21 cellular contexts compared by ENCODE assay signal in the genomic region with DNA sequence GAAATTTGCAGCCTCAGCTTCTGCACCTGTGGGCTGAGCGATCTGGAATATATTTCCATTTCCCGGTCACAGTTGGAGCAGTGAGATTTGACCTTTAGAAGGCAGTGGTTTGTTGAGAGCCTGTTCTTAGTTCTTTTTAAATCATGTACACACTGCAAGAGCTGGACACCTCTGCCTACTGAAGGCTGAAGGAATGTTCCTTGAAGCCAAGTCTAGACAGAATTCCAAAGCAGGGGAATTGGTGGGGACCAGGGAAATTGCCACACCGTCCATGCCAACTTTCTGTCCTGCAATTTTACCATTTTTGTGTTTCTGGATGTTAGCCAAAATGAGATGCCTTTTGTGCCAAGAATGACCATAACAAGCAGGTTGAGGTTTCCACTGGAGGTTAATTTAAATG.
DNase-seq lines count a peak whose midpoint lies in the region; ATAC-seq and TF ChIP-seq lines count a peak whose summit lies in the region.
"Had no signal": no experiment of that assay in that cellular context is flagged by ENCODE, and none has a peak within 500 bp of the region (broad histone marks: within the 10 kb centered on the region; RNA-seq: fewer than 3 reads in every experiment).

No MANE protein-coding gene starts in this region.

- ATAC-seq in aorta (ENCODE audit: low FRiP score) (peak; percentile 45), HG03469 (IDR thresholded peaks at IDR 0.05; ENCODE audit: unreplicated experiment) (no peak)

- no peak overlapping the region for H2BK5ac ChIP-seq in neuronal stem cell (ENCODE audit: low read length)

- H3K79me2 ChIP-seq in SK-N-SH (ENCODE audit: insufficient read depth), result no peaks in the 10 kb centered on the region

- no peak overlapping the region for H3K4me3 Mint-ChIP-seq in activated CD4-positive, alpha-beta T cell treated with anti-CD3 and anti-CD28 coated beads, Interleukin-2, amount 10 ng/mL, durations not matched to agents 7 days and 5 days
- H3K4me3 Mint-ChIP-seq: CD8-positive, alpha-beta memory T cell; H9 had no signal

- H3K9me3 Mint-ChIP-seq in activated CD4-positive, alpha-beta T cell treated with anti-CD3 and anti-CD28 coated beads, Interleukin-2, amount 10 ng/mL, durations not matched to agents 7 days and 5 days, result no peaks in the 10 kb centered on the region
- H3K9me3 Mint-ChIP-seq: H9 had no signal

- WGBS in SK-N-SH (ENCODE audit: low lambda C conversion rate), result 70% methylated on average over 3 of the region's 3 CpGs
- WGBS in neuronal stem cell (ENCODE audit: extremely low coverage in 2 of 2, insufficient read length in 2 of 2, insufficient replicate concordance in 1 of 2), 2 donors, result no CpG with 5 or more reads among the region's 3 CpGs
- WGBS in aorta, 2 donors, result 8 to 12% methylated on average over 3 of the region's 3 CpGs

- no peak overlapping the region for H2BK12ac ChIP-seq in neuronal stem cell (ENCODE audit: low read length)

- no peaks in the 10 kb centered on the region for H4K20me1 ChIP-seq in SK-N-SH (ENCODE audit: insufficient read depth)
- H4K20me1 ChIP-seq: BLaER1 treated with 17β-estradiol and CSF1 and Interleukin-3, amounts not matched to agents 10 nM and 100 nM had no signal

- no peaks in the 10 kb centered on the region for H3K36me3 Mint-ChIP-seq in activated CD4-positive, alpha-beta T cell treated with anti-CD3 and anti-CD28 coated beads, Interleukin-2, amount 10 ng/mL, durations not matched to agents 7 days and 5 days (ENCODE audit: low read depth)
- H3K36me3 Mint-ChIP-seq: CD8-positive, alpha-beta memory T cell had no signal

- POLR2A ChIA-PET in SK-N-SH (lab: Yijun Ruan, JAX), result no interaction called here
- POLR2A ChIA-PET in activated CD4-positive, alpha-beta T cell treated with anti-CD3 and anti-CD28 coated beads, Interleukin-2, amount 10 ng/mL, durations not matched to agents 7 days and 5 days (lab: Charles Lee), result no interaction called here

- no peaks in the 10 kb centered on the region for H3F3A ChIP-seq in SK-N-SH (replicated peaks; ENCODE audit: insufficient read depth)

- no peak overlapping the region for H3K4ac ChIP-seq in neuronal stem cell (ENCODE audit: low read length)

- H3K4me1 ChIP-seq in SK-N-SH (ENCODE audit: control insufficient read depth in 1 of 2, insufficient read depth in 2 of 2, low read depth in 1 of 2, low read length in 1 of 2) (peaks cover 0 to 5% of the 10 kb centered on the region in 2 experiments; a peak in 1 of 4 replicates), neuronal stem cell (ENCODE audit: control insufficient read depth in 2 of 2, insufficient read depth in 1 of 2, low read depth in 1 of 2, low read length in 2 of 2) (peaks cover 0 to 2% of the 10 kb centered on the region in 2 donors), aorta (ENCODE audit: control insufficient read depth in 1 of 2, insufficient read depth in 2 of 2, low read length in 2 of 2) (peaks cover 6 to 10% of the 10 kb centered on the region in 2 donors)
- H3K4me1 ChIP-seq: Peyer's patch had no signal

- no peak for DNase-seq in SK-N-SH
- peak; percentile 19 for DNase-seq in cerebellar cortex (ENCODE audit: low spot score)
- no peak for DNase-seq in neuronal stem cell (ENCODE audit: low spot score)
- DNase-seq in aorta, result no peak
- DNase-seq in activated CD4-positive, alpha-beta T cell treated with anti-CD3 and anti-CD28 coated beads, Interleukin-2, amount 10 ng/mL, durations not matched to agents 7 days and 5 days, result no peak
- no peak for DNase-seq in NCI-H1694 (lab: John Stamatoyannopoulos, UW)
- DNase-seq: CD8-positive, alpha-beta memory T cell; DMS79 treated with DMSO at 0.1 percent for 48 hours; H9; Kasumi-1; MG63; NCI-H1048; NCI-H1436; NCI-H2029; NCI-H2171; NCI-H526 treated with DMSO at 0.1 percent for 48 hours; Peyer's patch; Right ventricle myocardium superior had no signal

- no peak overlapping the region for H3K9ac ChIP-seq in SK-N-SH
- H3K9ac ChIP-seq in neuronal stem cell (ENCODE audit: low read depth, low read length, poor library complexity), result no peak overlapping the region
- H3K9ac ChIP-seq: BLaER1 treated with 17β-estradiol and CSF1 and Interleukin-3, amounts not matched to agents 10 nM and 100 nM had no signal

- H3K4me3 ChIP-seq in SK-N-SH (ENCODE audit: low read depth in 2 of 2, low read length in 1 of 2) (no peak overlapping the region), neuronal stem cell (ENCODE audit: low read length in 2 of 2) (no peak overlapping the region), aorta (ENCODE audit: low read length in 2 of 2) (no peak overlapping the region)
- H3K4me3 ChIP-seq: BLaER1 treated with 17β-estradiol and CSF1 and Interleukin-3, amounts not matched to agents 10 nM and 100 nM; MG63; Peyer's patch; SK-N-MC had no signal

- no peak overlapping the region for H3K14ac ChIP-seq in neuronal stem cell (ENCODE audit: low read length)

- intact Hi-C loops in aorta (cut with DNase I), result loop anchor here (5.0 to 10.0 kb wide), 3 partner anchors 672 to 711 kb away; no protein-coding TSS in a partner anchor

- H3K4me2 ChIP-seq in SK-N-SH (no peak overlapping the region), neuronal stem cell (ENCODE audit: insufficient read depth, low read length, poor library complexity, severe bottlenecking) (no peak overlapping the region)
- H3K4me2 ChIP-seq: BLaER1 treated with 17β-estradiol and CSF1 and Interleukin-3, amounts not matched to agents 10 nM and 100 nM had no signal

- no peak overlapping the region for H2BK120ac ChIP-seq in neuronal stem cell (ENCODE audit: low read depth, low read length)

- H3K27ac ChIP-seq in SK-N-SH (ENCODE audit: low read depth in 2 of 2, low read length in 1 of 2) (peak overlapping the region in 1 of 2 experiments; percentile 11; a peak in 1 of 4 replicates), neuronal stem cell (replicated peaks; ENCODE audit: low read length) (no peak overlapping the region), aorta (ENCODE audit: low read depth in 1 of 2, low read length in 2 of 2) (no peak overlapping the region)
- H3K27ac ChIP-seq: BLaER1 treated with 17β-estradiol and CSF1 and Interleukin-3, amounts not matched to agents 10 nM and 100 nM; Peyer's patch; SK-N-MC had no signal

- no peak for TF ChIP-seq RAD21 in SK-N-SH (IDR thresholded peaks at IDR 0.05; ENCODE audit: low read length)

- H3K9me2 ChIP-seq in SK-N-SH, result no peaks in the 10 kb centered on the region

- H4K8ac ChIP-seq in neuronal stem cell (ENCODE audit: low read depth, low read length), result no peak overlapping the region

- no peak overlapping the region for H2AFZ ChIP-seq in SK-N-SH (ENCODE audit: low read depth)
- peak overlapping the region; percentile 42 for H2AFZ ChIP-seq in neuronal stem cell (ENCODE audit: low read length)

- H4K91ac ChIP-seq in neuronal stem cell (ENCODE audit: low read depth, low read length, poor library complexity), result no peak overlapping the region

- H3K27me3 ChIP-seq in SK-N-SH (ENCODE audit: insufficient read depth) (no peaks in the 10 kb centered on the region), neuronal stem cell (ENCODE audit: control insufficient read depth in 3 of 3, insufficient read depth in 3 of 3, low read depth in 1 of 3, low read length in 3 of 3) (no peaks in the 10 kb centered on the region), aorta (ENCODE audit: control insufficient read depth in 1 of 2, insufficient read depth in 2 of 2, low read length in 1 of 2) (no peaks in the 10 kb centered on the region)
- H3K27me3 ChIP-seq: BLaER1 treated with 17β-estradiol and CSF1 and Interleukin-3, amounts not matched to agents 10 nM and 100 nM; MG63; Peyer's patch had no signal

- TF ChIP-seq CTCF in SK-N-SH (IDR thresholded peaks at IDR 0.05), result no peak

- H3K36me3 ChIP-seq in SK-N-SH (replicated peaks in 1 of 2; ENCODE audit: control insufficient read depth in 1 of 2, insufficient read depth in 2 of 2, low read length in 1 of 2) (no peaks in the 10 kb centered on the region), neuronal stem cell (replicated peaks in 1 of 2; ENCODE audit: control insufficient read depth in 2 of 2, insufficient read depth in 2 of 2, low read length in 2 of 2) (no peaks in the 10 kb centered on the region), aorta (ENCODE audit: control insufficient read depth in 1 of 2, insufficient read depth in 2 of 2, low read length in 1 of 2) (no peaks in the 10 kb centered on the region)
- H3K36me3 ChIP-seq: BLaER1 treated with 17β-estradiol and CSF1 and Interleukin-3, amounts not matched to agents 10 nM and 100 nM; MG63; Peyer's patch had no signal

- H3K4me1 Mint-ChIP-seq in activated CD4-positive, alpha-beta T cell treated with anti-CD3 and anti-CD28 coated beads, Interleukin-2, amount 10 ng/mL, durations not matched to agents 7 days and 5 days, result no peaks in the 10 kb centered on the region
- H3K4me1 Mint-ChIP-seq: CD8-positive, alpha-beta memory T cell had no signal

- CTCF ChIA-PET in SK-N-SH (lab: Yijun Ruan, JAX), result interaction anchor here (1.1 kb wide), 1 partner anchor 700 kb away, joined by 3 read pairs; no protein-coding TSS in a partner anchor
- CTCF ChIA-PET in activated CD4-positive, alpha-beta T cell treated with anti-CD3 and anti-CD28 coated beads, Interleukin-2, amount 10 ng/mL, durations not matched to agents 7 days and 5 days (lab: Charles Lee), result no interaction called here

- no peak overlapping the region for H3K27ac Mint-ChIP-seq in activated CD4-positive, alpha-beta T cell treated with anti-CD3 and anti-CD28 coated beads, Interleukin-2, amount 10 ng/mL, durations not matched to agents 7 days and 5 days
- H3K27ac Mint-ChIP-seq: CD8-positive, alpha-beta memory T cell; H9 had no signal

- H3K27me3 Mint-ChIP-seq in activated CD4-positive, alpha-beta T cell treated with anti-CD3 and anti-CD28 coated beads, Interleukin-2, amount 10 ng/mL, durations not matched to agents 7 days and 5 days, result no peaks in the 10 kb centered on the region

- H3K23ac ChIP-seq in neuronal stem cell (ENCODE audit: low read depth, low read length, poor library complexity), result no peak overlapping the region

- no peaks in the 10 kb centered on the region for H3K9me3 ChIP-seq in SK-N-SH
- H3K9me3 ChIP-seq in neuronal stem cell (replicated peaks in 1 of 2; ENCODE audit: control insufficient read depth in 2 of 2, insufficient read depth in 1 of 2, low read depth in 1 of 2, low read length in 2 of 2), result no peaks in the 10 kb centered on the region
- no peaks in the 10 kb centered on the region for H3K9me3 ChIP-seq in aorta (ENCODE audit: control insufficient read depth, low read length)
- H3K9me3 ChIP-seq: BLaER1 treated with 17β-estradiol and CSF1 and Interleukin-3, amounts not matched to agents 10 nM and 100 nM; Peyer's patch had no signal

- H2AK5ac ChIP-seq in neuronal stem cell (ENCODE audit: low read depth, low read length), result no peak overlapping the region

- no peak overlapping the region for H2BK15ac ChIP-seq in neuronal stem cell (ENCODE audit: low read length)

- H3K18ac ChIP-seq in neuronal stem cell (ENCODE audit: low read length), result no peak overlapping the region

- no peaks in the 10 kb centered on the region for H3K79me1 ChIP-seq in neuronal stem cell (ENCODE audit: low read depth, low read length)

- TF ChIP-seq EP300 in SK-N-SH (IDR thresholded peaks at IDR 0.05; ENCODE audit: borderline replicate concordance in 1 of 2, low read depth in 1 of 2, low read length in 1 of 2), result no peak

TF ChIP-seq in SK-N-SH, 30 proteins besides CTCF, POLR2A, EP300 and RAD21:
- TF ChIP-seq NFIC (IDR thresholded peaks at IDR 0.05; ENCODE audit: borderline replicate concordance) (peak; percentile 72), NRF1 (IDR thresholded peaks at IDR 0.05; ENCODE audit: low read depth, low read length) (no peak)
